In genomic region chr10:62754963-62755362, GRCh38 we compare ENCODE assay signal across 23 cellular contexts. TPM values are rescaled to one million over a fixed set of nuclear protein-coding genes. Genes with fewer than 3 reads are reported as not detected.
DNase-seq lines count a peak whose midpoint lies in the region; ATAC-seq lines count a peak whose summit lies in the region.
"Had no signal": no experiment of that assay in that cellular context is flagged by ENCODE, and none has a peak within 500 bp of the region (broad histone marks: within the 10 kb centered on the region; RNA-seq: fewer than 3 reads in every experiment).

No MANE protein-coding gene starts in this region.

- H3K4me3 Mint-ChIP-seq in activated naive CD4-positive, alpha-beta T cell treated with anti-CD3 and anti-CD28 coated beads, Interleukin-2, amount 50 U/mL, for 24 hours, result no peak overlapping the region
- H3K4me3 Mint-ChIP-seq in activated naive CD8-positive, alpha-beta T cell, result peak overlapping the region; percentile 0
- peak overlapping the region in 1 of 2 donors; percentile 9 for H3K4me3 Mint-ChIP-seq in effector memory CD8-positive, alpha-beta T cell

- peak overlapping the region; percentile 66 for H3K27ac Mint-ChIP-seq in activated naive CD4-positive, alpha-beta T cell treated with anti-CD3 and anti-CD28 coated beads, Interleukin-2, amount 50 U/mL, for 24 hours
- H3K27ac Mint-ChIP-seq in activated naive CD8-positive, alpha-beta T cell, result no peak overlapping the region
- H3K27ac Mint-ChIP-seq in effector memory CD8-positive, alpha-beta T cell, result peak overlapping the region; percentile 12

- H3K9me3 Mint-ChIP-seq in activated naive CD4-positive, alpha-beta T cell treated with anti-CD3 and anti-CD28 coated beads, Interleukin-2, amount 50 U/mL, for 24 hours, result peaks cover 3% of the 10 kb centered on the region
- H3K9me3 Mint-ChIP-seq in activated naive CD8-positive, alpha-beta T cell (ENCODE audit: low read depth), result no peaks in the 10 kb centered on the region
- no peaks in the 10 kb centered on the region for H3K9me3 Mint-ChIP-seq in effector memory CD8-positive, alpha-beta T cell

- H3K27me3 ChIP-seq in aorta (ENCODE audit: control insufficient read depth in 1 of 2, insufficient read depth in 2 of 2, low read length in 1 of 2), result no peaks in the 10 kb centered on the region
- H3K27me3 ChIP-seq: BE2C had no signal

- H3K27ac ChIP-seq in aorta (ENCODE audit: low read depth in 1 of 2, low read length in 2 of 2), result no peak overlapping the region
- H3K27ac ChIP-seq: GM23248, KMS-11, RWPE1, SK-N-MC had no signal

- ATAC-seq in effector memory CD8-positive, alpha-beta T cell (replicated peaks), result no peak
- ATAC-seq in aorta (ENCODE audit: low FRiP score) (no peak), GM21737 (IDR thresholded peaks at IDR 0.05; ENCODE audit: unreplicated experiment) (no peak)

- H3K4me1 Mint-ChIP-seq in activated naive CD4-positive, alpha-beta T cell treated with anti-CD3 and anti-CD28 coated beads, Interleukin-2, amount 50 U/mL, for 24 hours, result peaks cover 26% of the 10 kb centered on the region
- peaks cover 32% of the 10 kb centered on the region for H3K4me1 Mint-ChIP-seq in activated naive CD8-positive, alpha-beta T cell (ENCODE audit: low read depth)
- peaks cover 18 to 27% of the 10 kb centered on the region in 2 donors for H3K4me1 Mint-ChIP-seq in effector memory CD8-positive, alpha-beta T cell (ENCODE audit: low read depth in 2 of 2)

- no peaks in the 10 kb centered on the region for H3K36me3 Mint-ChIP-seq in activated naive CD4-positive, alpha-beta T cell treated with anti-CD3 and anti-CD28 coated beads, Interleukin-2, amount 50 U/mL, for 24 hours
- H3K36me3 Mint-ChIP-seq in activated naive CD8-positive, alpha-beta T cell, result no peaks in the 10 kb centered on the region
- no peaks in the 10 kb centered on the region for H3K36me3 Mint-ChIP-seq in effector memory CD8-positive, alpha-beta T cell (ENCODE audit: insufficient read depth)

- intact Hi-C loops in aorta (cut with DNase I), result no loop called here

- 96 to 100% methylated on average over 1 of the region's 1 CpG for WGBS in aorta, 2 donors

- H3K27me3 Mint-ChIP-seq in activated naive CD4-positive, alpha-beta T cell treated with anti-CD3 and anti-CD28 coated beads, Interleukin-2, amount 50 U/mL, for 24 hours, result no peaks in the 10 kb centered on the region
- H3K27me3 Mint-ChIP-seq in activated naive CD8-positive, alpha-beta T cell, result no peaks in the 10 kb centered on the region
- no peaks in the 10 kb centered on the region for H3K27me3 Mint-ChIP-seq in effector memory CD8-positive, alpha-beta T cell

- H3K4me3 ChIP-seq in aorta (ENCODE audit: low read length in 2 of 2), result no peak overlapping the region
- H3K4me3 ChIP-seq: GM23248, HAP-1, SK-N-MC had no signal

- H3K36me3 ChIP-seq in aorta (ENCODE audit: control insufficient read depth in 1 of 2, insufficient read depth in 2 of 2, low read length in 1 of 2), result no peaks in the 10 kb centered on the region
- H3K36me3 ChIP-seq: BE2C, HAP-1 had no signal

- no peaks in the 10 kb centered on the region for H3K4me1 ChIP-seq in aorta (ENCODE audit: control insufficient read depth in 1 of 2, insufficient read depth in 2 of 2, low read length in 2 of 2)
- H3K4me1 ChIP-seq: BE2C, HAP-1 had no signal

- no peaks in the 10 kb centered on the region for H3K9me3 ChIP-seq in aorta (ENCODE audit: control insufficient read depth, low read length)
- H3K9me3 ChIP-seq: BE2C, Caco-2, HAP-1 had no signal

- DNase-seq in activated naive CD4-positive, alpha-beta T cell (lab: John Stamatoyannopoulos, UW), result no peak
- no peak for DNase-seq in effector memory CD8-positive, alpha-beta T cell
- no peak for DNase-seq in aorta
- no peak for DNase-seq in COR-L47 (lab: John Stamatoyannopoulos, UW)
- DNase-seq: BE2C; Caco-2; DMS 273 treated with DMSO at 0.1 percent for 48 hours; GM23248; NCI-H1092 treated with DMSO at 0.1 percent for 48 hours; NCI-H1436 treated with DMSO at 0.1 percent for 48 hours; NCI-H1930; NCI-H2227 treated with DMSO at 0.1 percent for 48 hours; NCI-H524; NCI-H774; NK-92 treated with Interleukin-12 subunit alpha and Interleukin-12 subunit beta, amount 100 ng/mL, for 24 hours; SHP77 treated with DMSO at 0.1 percent for 48 hours had no signal

RNA-seq across cellular contexts. Expression of gene ADO, which starts 49.6 kb away (rescaled TPM):
- 10 to 100 TPM; 13.2 to 15.3 TPM for total RNA-seq in aorta
- polyA plus RNA-seq in aorta, result 1 to 10 TPM; 7.5 to 9.1 TPM
